Comparison of ENCODE assay signal across 23 cellular contexts in genomic region chr5:159910843-159911229, GRCh38. TPM values are rescaled to one million over a fixed set of nuclear protein-coding genes. Genes with fewer than 3 reads are reported as not detected.
"Had no signal": no experiment of that assay in that cellular context is flagged by ENCODE, and none has a peak within 500 bp of the region (broad histone marks: within the 10 kb centered on the region; RNA-seq: fewer than 3 reads in every experiment).

No MANE protein-coding gene starts in this region.

- H3K36me3 ChIP-seq: heart right ventricle, lower lobe of right lung, suprapubic skin, upper lobe of right lung had no signal

- DNase-seq: activated CD4-positive, alpha-beta T cell treated with anti-CD3 and anti-CD28 coated beads, Interleukin-2, amount 10 ng/mL, durations not matched to agents 7 days and 5 days; activated CD8-positive, alpha-beta T cell treated with anti-CD3 and anti-CD28 coated beads, Interleukin-2, amount 10 ng/mL, durations not matched to agents 7 days and 5 days; activated naive CD4-positive, alpha-beta T cell treated with anti-CD3 and anti-CD28 coated beads, Interleukin-2, amount 10 ng/mL, durations not matched to agents 7 days and 5 days; activated naive CD8-positive, alpha-beta T cell treated with anti-CD3 and anti-CD28 coated beads, Interleukin-2, amount 50 U/mL, for 24 hours; activated T-cell treated with anti-CD3 and anti-CD28 coated beads, Interleukin-2, amount 50 U/mL, for 24 hours; aorta; cortex of kidney; heart right ventricle; immature natural killer cell; lower lobe of right lung; midbrain; psoas muscle; right cardiac atrium; stimulated activated CD4-positive, alpha-beta T cell treated with anti-CD3 and anti-CD28 coated beads, Interleukin-15, amount 100 ng/mL, for 24 hours; stimulated activated CD4-positive, alpha-beta T cell treated with anti-CD3 and anti-CD28 coated beads, Interleukin-2, amount 100 ng/mL, for 48 hours; upper lobe of right lung had no signal

- H3K9me3 ChIP-seq: heart right ventricle, lower lobe of right lung, psoas muscle, suprapubic skin, upper lobe of right lung had no signal

- H3K4me1 ChIP-seq: psoas muscle had no signal

- H3K27ac ChIP-seq: heart right ventricle, lower lobe of right lung, psoas muscle, skin epidermis, suprapubic skin, upper lobe of right lung had no signal

- H3K27me3 ChIP-seq: upper lobe of right lung had no signal

- H3K4me3 ChIP-seq: heart right ventricle, lower lobe of right lung, psoas muscle, skin epidermis, suprapubic skin, upper lobe of right lung had no signal

- H3K9me3 Mint-ChIP-seq: activated CD4-positive, alpha-beta T cell treated with anti-CD3 and anti-CD28 coated beads, Interleukin-2, amount 10 ng/mL, durations not matched to agents 7 days and 5 days; activated naive CD4-positive, alpha-beta T cell treated with anti-CD3 and anti-CD28 coated beads, Interleukin-2, amount 10 ng/mL, durations not matched to agents 7 days and 5 days; activated naive CD8-positive, alpha-beta T cell treated with anti-CD3 and anti-CD28 coated beads, Interleukin-2, amount 50 U/mL, for 24 hours; activated T-cell treated with anti-CD3 and anti-CD28 coated beads, Interleukin-2, amount 50 U/mL, for 24 hours; activated T-helper 2 cell treated with anti-CD3 and anti-CD28 coated beads, Interferon-gamma antibody, Interleukin-2, Interleukin-4, amounts not matched to agents 10 μg/mL and 5 μg/mL and 100 μg/mL, durations not matched to agents 14 hours and 24 hours and 36 hours; immature natural killer cell; neural crest cell; stimulated activated naive CD8-positive, alpha-beta T cell treated with anti-CD3 and anti-CD28 coated beads, Interleukin-15, Interleukin-2, amounts not matched to agents 100 ng/mL and 50 ng/mL, for 24 hours had no signal

- H3K4me1 Mint-ChIP-seq: activated naive CD8-positive, alpha-beta T cell treated with anti-CD3 and anti-CD28 coated beads, Interleukin-2, amount 50 U/mL, for 24 hours had no signal

- H3K4me3 Mint-ChIP-seq: activated CD4-positive, alpha-beta T cell treated with anti-CD3 and anti-CD28 coated beads, Interleukin-2, amount 10 ng/mL, durations not matched to agents 7 days and 5 days; activated CD8-positive, alpha-beta T cell treated with anti-CD3 and anti-CD28 coated beads, Interleukin-2, amount 10 ng/mL, durations not matched to agents 7 days and 5 days; activated naive CD4-positive, alpha-beta T cell treated with anti-CD3 and anti-CD28 coated beads, Interleukin-2, amount 10 ng/mL, durations not matched to agents 7 days and 5 days; activated naive CD8-positive, alpha-beta T cell treated with anti-CD3 and anti-CD28 coated beads, Interleukin-2, amount 50 U/mL, for 24 hours; activated T-cell treated with anti-CD3 and anti-CD28 coated beads, Interleukin-2, amount 50 U/mL, for 24 hours; immature natural killer cell; neural crest cell; stimulated activated naive CD8-positive, alpha-beta T cell treated with anti-CD3 and anti-CD28 coated beads, Interleukin-15, Interleukin-2, amounts not matched to agents 100 ng/mL and 50 ng/mL, for 24 hours had no signal

- H3K27ac Mint-ChIP-seq: activated CD4-positive, alpha-beta T cell treated with anti-CD3 and anti-CD28 coated beads, Interleukin-2, amount 10 ng/mL, durations not matched to agents 7 days and 5 days; activated CD8-positive, alpha-beta T cell treated with anti-CD3 and anti-CD28 coated beads, Interleukin-2, amount 10 ng/mL, durations not matched to agents 7 days and 5 days; activated naive CD4-positive, alpha-beta T cell treated with anti-CD3 and anti-CD28 coated beads, Interleukin-2, amount 10 ng/mL, durations not matched to agents 7 days and 5 days; activated naive CD8-positive, alpha-beta T cell treated with anti-CD3 and anti-CD28 coated beads, Interleukin-2, amount 50 U/mL, for 24 hours; activated T-cell treated with anti-CD3 and anti-CD28 coated beads, Interleukin-2, amount 50 U/mL, for 24 hours; activated T-helper 2 cell treated with anti-CD3 and anti-CD28 coated beads, Interferon-gamma antibody, Interleukin-2, Interleukin-4, amounts not matched to agents 10 μg/mL and 5 μg/mL and 100 μg/mL, durations not matched to agents 14 hours and 24 hours and 36 hours; immature natural killer cell; stimulated activated naive CD8-positive, alpha-beta T cell treated with anti-CD3 and anti-CD28 coated beads, Interleukin-15, Interleukin-2, amounts not matched to agents 100 ng/mL and 50 ng/mL, for 24 hours had no signal

- H3K36me3 Mint-ChIP-seq: activated naive CD4-positive, alpha-beta T cell treated with anti-CD3 and anti-CD28 coated beads, Interleukin-2, amount 10 ng/mL, durations not matched to agents 7 days and 5 days; immature natural killer cell had no signal

RNA-seq across cellular contexts. Expression of gene ADRA1B, which starts 5.4 kb away (rescaled TPM):
- total RNA-seq: activated CD4-positive, alpha-beta T cell treated with anti-CD3 and anti-CD28 coated beads, Interleukin-2, amount 10 ng/mL, durations not matched to agents 7 days and 5 days; activated CD8-positive, alpha-beta T cell treated with anti-CD3 and anti-CD28 coated beads, Interleukin-2, amount 10 ng/mL, durations not matched to agents 7 days and 5 days; activated T-helper 2 cell treated with anti-CD3 and anti-CD28 coated beads, Interferon-gamma antibody, Interleukin-2, Interleukin-4, amounts not matched to agents 10 μg/mL and 5 μg/mL and 100 μg/mL, durations not matched to agents 14 hours and 24 hours and 36 hours; esophagus mucosa; T-helper 1 cell treated with Interleukin-12 subunit alpha and Interleukin-12 subunit beta and Interleukin-4 antibody, amounts not matched to agents 30 ng/mL and 1 ng/mL, for 36 hours had no signal
- polyA plus RNA-seq: immature natural killer cell had no signal
